In the genomic region with DNA sequence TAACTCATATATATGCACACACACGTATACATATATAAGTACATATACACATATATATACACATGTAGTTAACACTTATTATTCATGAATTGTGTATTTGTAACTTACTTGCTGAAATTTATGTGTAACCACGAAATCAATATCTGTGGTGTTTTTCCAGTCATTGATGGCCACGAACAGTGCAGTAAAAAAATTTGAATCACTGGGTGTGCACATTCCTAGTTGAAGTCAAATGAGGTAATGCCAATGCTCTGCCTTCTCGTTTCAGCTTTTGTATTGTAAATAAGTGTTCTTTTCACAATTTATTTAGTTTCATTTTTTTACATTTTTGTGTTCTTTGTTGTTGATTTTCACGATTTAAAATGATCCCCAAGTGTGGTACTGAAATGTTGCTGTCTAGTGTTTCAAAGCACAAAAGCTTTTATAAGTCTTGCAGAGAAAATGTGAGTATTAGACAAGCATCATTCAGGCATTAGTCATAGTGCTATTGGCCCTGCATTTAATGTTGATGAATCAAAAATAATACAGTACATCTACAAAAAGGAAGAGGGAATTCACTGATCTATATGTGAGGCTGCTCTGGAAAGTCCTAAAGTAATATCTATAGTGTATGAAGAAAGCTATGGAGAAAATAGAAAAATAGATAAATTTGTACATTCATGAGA, we compare ENCODE assay signal across 28 cellular contexts.
DNase-seq lines count a peak whose midpoint lies in the region; ATAC-seq and TF ChIP-seq lines count a peak whose summit lies in the region.
"Had no signal": no experiment of that assay in that cellular context is flagged by ENCODE, and none has a peak within 500 bp of the region (broad histone marks: within the 10 kb centered on the region; RNA-seq: fewer than 3 reads in every experiment).

No MANE protein-coding gene starts in this region.

- no peaks in the 10 kb centered on the region for H3K36me3 ChIP-seq in HAP-1 (replicated peaks)
- no peaks in the 10 kb centered on the region for H3K36me3 ChIP-seq in upper lobe of right lung
- no peaks in the 10 kb centered on the region for H3K36me3 ChIP-seq in BE2C
- H3K36me3 ChIP-seq: Peyer's patch had no signal

- H3K4me1 ChIP-seq in HAP-1 = peaks cover 47% of the 10 kb centered on the region
- H3K4me1 ChIP-seq in upper lobe of right lung = no peaks in the 10 kb centered on the region
- H3K4me1 ChIP-seq in BE2C = no peaks in the 10 kb centered on the region
- H3K4me1 ChIP-seq: A549, Peyer's patch had no signal

- H3K27ac ChIP-seq in upper lobe of right lung = no peak overlapping the region
- H3K27ac ChIP-seq: A549, coronary artery, Peyer's patch, VCaP had no signal

- intact Hi-C loops in upper lobe of right lung (cut with DNase I) = no loop called here

- H3K9me3 ChIP-seq in HAP-1 (no peaks in the 10 kb centered on the region; the same call in 1 of the 2 replicates), upper lobe of right lung (no peaks in the 10 kb centered on the region), BE2C (no peaks in the 10 kb centered on the region)
- H3K9me3 ChIP-seq: A549, Peyer's patch had no signal

- in situ Hi-C loops in HAP-1 (cut with MboI; ENCODE audit: low sequenced_read_pairs) = no loop called here

- no peak for ATAC-seq in GM18868 (IDR thresholded peaks at IDR 0.05; ENCODE audit: unreplicated experiment)
- ATAC-seq in upper lobe of right lung = no peak
- ATAC-seq: A549; activated CD4-positive, alpha-beta T cell treated with anti-CD3 and anti-CD28 coated beads for 36 hours; activated CD8-positive, alpha-beta T cell treated with anti-CD3 and anti-CD28 coated beads, Interleukin-2, amount 10 ng/mL, durations not matched to agents 7 days and 5 days; effector memory CD8-positive, alpha-beta T cell; natural killer cell; stimulated activated memory B cell treated with anti-CD40 and anti-IgM and Interleukin-4, amounts not matched to agents 10 μg/mL and 1 μg/mL and 100 μg/mL, for 72 hours had no signal

- DNase-seq in HAP-1 (ENCODE audit: low spot score in 2 of 2) (peak; percentile 17 to 87), amniotic epithelial cell (ENCODE audit: low read depth) (peak; percentile 24), glomerular visceral epithelial cell (ENCODE audit: extremely low spot score) (peak; percentile 3), retinal pigment epithelial cell (ENCODE audit: low read depth) (peak; percentile 22), upper lobe of right lung (no peak), BE2C (no peak)
- DNase-seq in effector CD8-positive, alpha-beta T cell (lab: John Stamatoyannopoulos, UW) = no peak
- DNase-seq: activated CD4-positive, alpha-beta T cell treated with anti-CD3 and anti-CD28 coated beads for 36 hours; activated CD8-positive, alpha-beta T cell treated with anti-CD3 and anti-CD28 coated beads, Interleukin-2, amount 10 ng/mL, durations not matched to agents 7 days and 5 days; activated naive CD4-positive, alpha-beta T cell treated with anti-CD3 and anti-CD28 coated beads, Interleukin-2, amount 50 U/mL, for 16 hours; amygdala; CD4-positive, alpha-beta T cell; DND-41; effector memory CD8-positive, alpha-beta T cell; head of caudate nucleus; HFFc6; natural killer cell; NCI-H1436 treated with DMSO at 0.1 percent for 48 hours; NCI-H2081 treated with DMSO at 0.1 percent for 48 hours; NCI-H345; Peyer's patch; SW 1271; T-helper 9 cell had no signal

- TF ChIP-seq CTCF in retinal pigment epithelial cell (conservative IDR thresholded peaks at IDR 0.05; ENCODE audit: low read depth, low read length) (no peak), upper lobe of right lung (IDR thresholded peaks at IDR 0.05) (no peak), BE2C (IDR thresholded peaks at IDR 0.05; ENCODE audit: low read depth, low read length) (no peak)

- H3K27me3 ChIP-seq in HAP-1 (ENCODE audit: low read depth) (no peaks in the 10 kb centered on the region), upper lobe of right lung (no peaks in the 10 kb centered on the region), BE2C (no peaks in the 10 kb centered on the region)
- H3K27me3 ChIP-seq: Peyer's patch had no signal

- H3K4me3 ChIP-seq in HAP-1 (no peak overlapping the region), retinal pigment epithelial cell (ENCODE audit: low read length) (no peak overlapping the region), upper lobe of right lung (no peak overlapping the region), BE2C (ENCODE audit: low read depth, low read length) (no peak overlapping the region)
- H3K4me3 ChIP-seq: A549, coronary artery, Peyer's patch had no signal

Comparison
In these comparisons a context has a peak if more than half of its experiments do, and no peak if none do; other contexts are left out.
1. DNase-seq: peak in HAP-1 (2 of 2), amniotic epithelial cell (single experiment), glomerular visceral epithelial cell (single experiment) and retinal pigment epithelial cell (single experiment); none in effector CD8-positive, alpha-beta T cell (single experiment), upper lobe of right lung (single experiment) and BE2C (single experiment).